In genomic region chr5:54306893-54307292, GRCh38 we compare ENCODE assay signal across 20 cellular contexts.
"Had no signal": no experiment of that assay in that cellular context is flagged by ENCODE, and none has a peak within 500 bp of the region (broad histone marks: within the 10 kb centered on the region; RNA-seq: fewer than 3 reads in every experiment).

No MANE protein-coding gene starts in this region.

- H3K27me3 ChIP-seq: brain microvascular endothelial cell, cardiac muscle cell had no signal

- DNase-seq: activated CD4-positive, alpha-beta memory T cell treated with anti-CD3 and anti-CD28 coated beads for 36 hours; activated CD4-positive, alpha-beta T cell treated with anti-CD3 and anti-CD28 coated beads, Interleukin-2, amount 10 ng/mL, durations not matched to agents 7 days and 5 days; activated CD4-positive, CD25-positive, alpha-beta regulatory T cell; activated CD8-positive, alpha-beta memory T cell treated with anti-CD3 and anti-CD28 coated beads for 24 hours; activated gamma-delta T cell; activated naive CD4-positive, alpha-beta T cell treated with anti-CD3 and anti-CD28 coated beads for 36 hours; activated T-cell treated with anti-CD3 and anti-CD28 coated beads, Interleukin-2, amount 50 U/mL, for 4 hours; amygdala; brain microvascular endothelial cell; KG1; MV-4-11; NCI-H1105; NCI-H1436; NCI-H187; NCI-H524; SHP77 treated with DMSO at 0.1 percent for 48 hours; T-helper 2 cell; T1000 had no signal

- H3K27me3 Mint-ChIP-seq: activated CD4-positive, alpha-beta T cell treated with anti-CD3 and anti-CD28 coated beads, Interleukin-2, amount 10 ng/mL, durations not matched to agents 7 days and 5 days; activated naive CD8-positive, alpha-beta T cell had no signal

- H3K36me3 ChIP-seq: brain microvascular endothelial cell, cardiac muscle cell had no signal

- H3K27ac Mint-ChIP-seq: activated CD4-positive, alpha-beta memory T cell treated with anti-CD3 and anti-CD28 coated beads for 36 hours; activated CD4-positive, alpha-beta T cell treated with anti-CD3 and anti-CD28 coated beads, Interleukin-2, amount 10 ng/mL, durations not matched to agents 7 days and 5 days; activated naive CD4-positive, alpha-beta T cell treated with anti-CD3 and anti-CD28 coated beads for 36 hours; activated naive CD8-positive, alpha-beta T cell had no signal

- H3K9me3 Mint-ChIP-seq: activated CD4-positive, alpha-beta memory T cell treated with anti-CD3 and anti-CD28 coated beads for 36 hours; activated CD4-positive, alpha-beta T cell treated with anti-CD3 and anti-CD28 coated beads, Interleukin-2, amount 10 ng/mL, durations not matched to agents 7 days and 5 days; activated naive CD4-positive, alpha-beta T cell treated with anti-CD3 and anti-CD28 coated beads for 36 hours; activated T-cell treated with anti-CD3 and anti-CD28 coated beads, Interleukin-2, amount 50 U/mL, for 4 hours had no signal

- H3K4me3 ChIP-seq: cardiac muscle cell had no signal

- H3K4me3 Mint-ChIP-seq: activated CD4-positive, alpha-beta memory T cell treated with anti-CD3 and anti-CD28 coated beads for 36 hours; activated CD4-positive, alpha-beta T cell treated with anti-CD3 and anti-CD28 coated beads, Interleukin-2, amount 10 ng/mL, durations not matched to agents 7 days and 5 days; activated naive CD4-positive, alpha-beta T cell treated with anti-CD3 and anti-CD28 coated beads for 36 hours; activated naive CD8-positive, alpha-beta T cell; activated T-cell treated with anti-CD3 and anti-CD28 coated beads, Interleukin-2, amount 50 U/mL, for 4 hours had no signal

- H3K27ac ChIP-seq: brain microvascular endothelial cell, cardiac muscle cell had no signal

- H3K36me3 Mint-ChIP-seq: activated naive CD8-positive, alpha-beta T cell had no signal

- ATAC-seq: activated T-cell treated with anti-CD3 and anti-CD28 coated beads, Interleukin-2, amount 50 U/mL, for 4 hours had no signal
